In the genomic region with DNA sequence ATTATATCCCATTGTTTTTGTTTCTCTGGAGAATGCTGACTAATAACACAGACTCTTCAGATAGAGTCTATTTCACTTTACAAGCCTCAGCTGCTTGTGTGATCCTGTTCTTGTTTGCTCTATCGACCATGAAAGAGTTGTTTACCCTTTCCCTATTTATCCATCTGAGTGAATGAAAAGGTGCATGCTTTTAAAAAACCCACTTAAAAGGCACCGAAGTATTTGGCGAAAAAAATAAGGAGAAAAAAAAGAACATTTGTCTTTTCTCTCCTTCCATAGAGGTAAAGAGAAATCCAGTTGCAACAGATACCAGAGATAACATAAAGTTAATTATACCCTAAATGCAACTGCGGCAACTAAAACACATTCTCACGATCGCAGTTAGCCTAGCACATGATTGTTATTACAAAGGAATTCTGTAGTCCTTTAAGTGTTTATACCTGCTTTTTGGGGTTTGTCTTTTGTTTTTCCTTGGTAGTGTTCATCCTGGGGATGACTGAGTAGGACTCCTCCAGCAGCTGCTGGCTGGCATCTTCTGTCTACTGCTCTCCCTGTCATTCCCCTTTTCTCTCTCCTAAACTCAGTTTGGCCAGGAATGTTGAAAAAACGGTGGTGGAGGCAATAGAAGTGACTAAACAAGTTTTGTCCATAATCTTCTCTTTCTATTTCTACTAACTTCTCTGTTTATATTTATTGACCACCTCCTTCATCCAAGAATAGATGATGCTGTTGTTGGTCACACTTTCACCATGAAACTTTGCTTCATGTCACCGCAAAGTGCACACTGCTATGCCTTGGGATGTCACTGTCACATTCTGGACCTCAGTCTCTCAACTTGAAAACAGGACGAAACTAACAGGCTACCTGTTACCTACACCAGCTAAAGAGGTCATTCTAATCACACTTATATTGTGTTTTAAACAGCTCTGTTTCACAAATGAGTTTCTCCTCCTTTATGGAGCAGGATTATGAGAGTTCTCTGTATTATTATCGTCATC, we compare ENCODE assay signal across 1 cellular context.
TF ChIP-seq lines count a peak whose summit lies in the region.

No MANE protein-coding gene starts in this region.

TF ChIP-seq in HepG2, 621 proteins besides CTCF, POLR2A, EP300 and RAD21 (continued from another document and continues in another):
- TF ChIP-seq ARID5B (CRISPR knock-in tag; IDR thresholded peaks at IDR 0.05): peak; percentile 89
- peak in 1 of 2 experiments; percentile 67; a peak in 2 of 4 replicates for TF ChIP-seq ATF4 (CRISPR knock-in tag; IDR thresholded peaks at IDR 0.05)
- peak; percentile 82 for TF ChIP-seq FOXO1 (CRISPR knock-in tag; IDR thresholded peaks at IDR 0.05)
- peak in 1 of 2 experiments; percentile 48; a peak in 1 of 4 replicates for TF ChIP-seq KLF16 (CRISPR knock-in tag; IDR thresholded peaks at IDR 0.05)
- no peak for TF ChIP-seq ZNF761 (CRISPR knock-in tag; conservative IDR thresholded peaks at IDR 0.05)
- TF ChIP-seq ZUFSP (CRISPR knock-in tag; IDR thresholded peaks at IDR 0.05; ENCODE audit: borderline replicate concordance): no peak
- no peak for TF ChIP-seq SRSF9 (IDR thresholded peaks at IDR 0.05; ENCODE audit: borderline replicate concordance, insufficient read depth, low read depth, low read length, poor library complexity, severe bottlenecking)
- no peak for TF ChIP-seq TCF12 (IDR thresholded peaks at IDR 0.05)
- no peak for TF ChIP-seq TCF12 (CRISPR knock-in tag; IDR thresholded peaks at IDR 0.05)
- peak; percentile 94 for TF ChIP-seq CBFB (CRISPR knock-in tag; IDR thresholded peaks at IDR 0.05)
- TF ChIP-seq RBAK (CRISPR knock-in tag; IDR thresholded peaks at IDR 0.05): no peak
- 0 out of 2 replicates have a peak, but pooled peaks have one; percentile 5 for TF ChIP-seq ZNF205 (CRISPR knock-in tag; IDR thresholded peaks at IDR 0.05)
- TF ChIP-seq, protein P1, sequence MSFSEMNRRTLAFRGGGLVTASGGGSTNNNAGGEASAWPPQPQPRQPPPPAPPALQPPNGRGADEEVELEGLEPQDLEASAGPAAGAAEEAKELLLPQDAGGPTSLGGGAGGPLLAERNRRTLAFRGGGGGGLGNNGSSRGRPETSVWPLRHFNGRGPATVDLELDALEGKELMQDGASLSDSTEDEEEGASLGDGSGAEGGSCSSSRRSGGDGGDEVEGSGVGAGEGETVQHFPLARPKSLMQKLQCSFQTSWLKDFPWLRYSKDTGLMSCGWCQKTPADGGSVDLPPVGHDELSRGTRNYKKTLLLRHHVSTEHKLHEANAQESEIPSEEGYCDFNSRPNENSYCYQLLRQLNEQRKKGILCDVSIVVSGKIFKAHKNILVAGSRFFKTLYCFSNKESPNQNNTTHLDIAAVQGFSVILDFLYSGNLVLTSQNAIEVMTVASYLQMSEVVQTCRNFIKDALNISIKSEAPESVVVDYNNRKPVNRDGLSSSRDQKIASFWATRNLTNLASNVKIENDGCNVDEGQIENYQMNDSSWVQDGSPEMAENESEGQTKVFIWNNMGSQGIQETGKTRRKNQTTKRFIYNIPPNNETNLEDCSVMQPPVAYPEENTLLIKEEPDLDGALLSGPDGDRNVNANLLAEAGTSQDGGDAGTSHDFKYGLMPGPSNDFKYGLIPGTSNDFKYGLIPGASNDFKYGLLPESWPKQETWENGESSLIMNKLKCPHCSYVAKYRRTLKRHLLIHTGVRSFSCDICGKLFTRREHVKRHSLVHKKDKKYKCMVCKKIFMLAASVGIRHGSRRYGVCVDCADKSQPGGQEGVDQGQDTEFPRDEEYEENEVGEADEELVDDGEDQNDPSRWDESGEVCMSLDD (CRISPR knock-in tag; IDR thresholded peaks at IDR 0.05; ENCODE audit: borderline replicate concordance): no peak
- TF ChIP-seq TCF7 (IDR thresholded peaks at IDR 0.05; ENCODE audit: low read depth): peak; percentile 97
- no peak for TF ChIP-seq ELF1 (CRISPR knock-in tag; IDR thresholded peaks at IDR 0.05)
- TF ChIP-seq HDAC2 (CRISPR knock-in tag; IDR thresholded peaks at IDR 0.05): no peak
- TF ChIP-seq HHEX (CRISPR knock-in tag; IDR thresholded peaks at IDR 0.05): peak; percentile 80
- peak; percentile 76; the same call in 1 of the 2 replicates for TF ChIP-seq MBD4 (IDR thresholded peaks at IDR 0.05; ENCODE audit: borderline replicate concordance, low read length)
- no peak for TF ChIP-seq MAFG (CRISPR knock-in tag; IDR thresholded peaks at IDR 0.05)
- TF ChIP-seq, protein P2, sequence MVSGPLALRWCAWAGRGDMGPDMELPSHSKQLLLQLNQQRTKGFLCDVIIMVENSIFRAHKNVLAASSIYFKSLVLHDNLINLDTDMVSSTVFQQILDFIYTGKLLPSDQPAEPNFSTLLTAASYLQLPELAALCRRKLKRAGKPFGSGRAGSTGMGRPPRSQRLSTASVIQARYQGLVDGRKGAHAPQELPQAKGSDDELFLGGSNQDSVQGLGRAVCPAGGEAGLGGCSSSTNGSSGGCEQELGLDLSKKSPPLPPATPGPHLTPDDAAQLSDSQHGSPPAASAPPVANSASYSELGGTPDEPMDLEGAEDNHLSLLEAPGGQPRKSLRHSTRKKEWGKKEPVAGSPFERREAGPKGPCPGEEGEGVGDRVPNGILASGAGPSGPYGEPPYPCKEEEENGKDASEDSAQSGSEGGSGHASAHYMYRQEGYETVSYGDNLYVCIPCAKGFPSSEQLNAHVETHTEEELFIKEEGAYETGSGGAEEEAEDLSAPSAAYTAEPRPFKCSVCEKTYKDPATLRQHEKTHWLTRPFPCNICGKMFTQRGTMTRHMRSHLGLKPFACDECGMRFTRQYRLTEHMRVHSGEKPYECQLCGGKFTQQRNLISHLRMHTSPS (CRISPR knock-in tag; IDR thresholded peaks at IDR 0.05; ENCODE audit: low read depth): no peak
- no peak for TF ChIP-seq TBP (CRISPR knock-in tag; IDR thresholded peaks at IDR 0.05)
- TF ChIP-seq ZNF430 (CRISPR knock-in tag; IDR thresholded peaks at IDR 0.05): no peak
- TF ChIP-seq KMT2A (CRISPR knock-in tag; IDR thresholded peaks at IDR 0.05): no peak
- TF ChIP-seq RARA (CRISPR knock-in tag; IDR thresholded peaks at IDR 0.05): peak; percentile 49; the same call in 1 of the 2 replicates
- no peak for TF ChIP-seq TEAD3 (CRISPR knock-in tag; optimal IDR thresholded peaks at IDR 0.05; ENCODE audit: borderline replicate concordance)
- no peak for TF ChIP-seq ZNF468 (CRISPR knock-in tag; IDR thresholded peaks at IDR 0.05)
- TF ChIP-seq, protein P3, sequence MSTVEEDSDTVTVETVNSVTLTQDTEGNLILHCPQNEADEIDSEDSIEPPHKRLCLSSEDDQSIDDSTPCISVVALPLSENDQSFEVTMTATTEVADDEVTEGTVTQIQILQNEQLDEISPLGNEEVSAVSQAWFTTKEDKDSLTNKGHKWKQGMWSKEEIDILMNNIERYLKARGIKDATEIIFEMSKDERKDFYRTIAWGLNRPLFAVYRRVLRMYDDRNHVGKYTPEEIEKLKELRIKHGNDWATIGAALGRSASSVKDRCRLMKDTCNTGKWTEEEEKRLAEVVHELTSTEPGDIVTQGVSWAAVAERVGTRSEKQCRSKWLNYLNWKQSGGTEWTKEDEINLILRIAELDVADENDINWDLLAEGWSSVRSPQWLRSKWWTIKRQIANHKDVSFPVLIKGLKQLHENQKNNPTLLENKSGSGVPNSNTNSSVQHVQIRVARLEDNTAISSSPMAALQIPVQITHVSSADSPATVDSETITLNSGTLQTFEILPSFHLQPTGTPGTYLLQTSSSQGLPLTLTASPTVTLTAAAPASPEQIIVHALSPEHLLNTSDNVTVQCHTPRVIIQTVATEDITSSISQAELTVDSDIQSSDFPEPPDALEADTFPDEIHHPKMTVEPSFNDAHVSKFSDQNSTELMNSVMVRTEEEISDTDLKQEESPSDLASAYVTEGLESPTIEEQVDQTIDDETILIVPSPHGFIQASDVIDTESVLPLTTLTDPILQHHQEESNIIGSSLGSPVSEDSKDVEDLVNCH (CRISPR knock-in tag; IDR thresholded peaks at IDR 0.05): no peak
- no peak for TF ChIP-seq PHF8 (CRISPR knock-in tag; IDR thresholded peaks at IDR 0.05)
- no peak for TF ChIP-seq PCBP1 (IDR thresholded peaks at IDR 0.05; ENCODE audit: borderline replicate concordance, low read depth, low read length)
- TF ChIP-seq, protein P4, sequence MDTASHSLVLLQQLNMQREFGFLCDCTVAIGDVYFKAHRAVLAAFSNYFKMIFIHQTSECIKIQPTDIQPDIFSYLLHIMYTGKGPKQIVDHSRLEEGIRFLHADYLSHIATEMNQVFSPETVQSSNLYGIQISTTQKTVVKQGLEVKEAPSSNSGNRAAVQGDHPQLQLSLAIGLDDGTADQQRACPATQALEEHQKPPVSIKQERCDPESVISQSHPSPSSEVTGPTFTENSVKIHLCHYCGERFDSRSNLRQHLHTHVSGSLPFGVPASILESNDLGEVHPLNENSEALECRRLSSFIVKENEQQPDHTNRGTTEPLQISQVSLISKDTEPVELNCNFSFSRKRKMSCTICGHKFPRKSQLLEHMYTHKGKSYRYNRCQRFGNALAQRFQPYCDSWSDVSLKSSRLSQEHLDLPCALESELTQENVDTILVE (CRISPR knock-in tag; IDR thresholded peaks at IDR 0.05): no peak
- TF ChIP-seq CHD4 (IDR thresholded peaks at IDR 0.05; ENCODE audit: borderline replicate concordance, low read length): no peak
- TF ChIP-seq MED8 (CRISPR knock-in tag; IDR thresholded peaks at IDR 0.05; ENCODE audit: insufficient replicate concordance): no peak
- TF ChIP-seq NR2F2 (IDR thresholded peaks at IDR 0.05; ENCODE audit: borderline replicate concordance, low read depth): peak; percentile 80; the same call in 1 of the 2 replicates
- TF ChIP-seq RFX1 (IDR thresholded peaks at IDR 0.05): no peak
- TF ChIP-seq ETV6 (CRISPR knock-in tag; conservative IDR thresholded peaks at IDR 0.05): no peak
- 0 out of 2 replicates have a peak, but pooled peaks have one; percentile 36 for TF ChIP-seq DNMT3B (CRISPR knock-in tag; conservative IDR thresholded peaks at IDR 0.05)
- TF ChIP-seq GFI1 (CRISPR knock-in tag; IDR thresholded peaks at IDR 0.05; ENCODE audit: borderline replicate concordance): no peak
- TF ChIP-seq JUND (CRISPR knock-in tag; IDR thresholded peaks at IDR 0.05): no peak
- no peak for TF ChIP-seq ZNF431 (CRISPR knock-in tag; IDR thresholded peaks at IDR 0.05; ENCODE audit: borderline replicate concordance, low read depth)
- no peak; the same call in 1 of the 2 replicates for TF ChIP-seq ELF3 (CRISPR knock-in tag; IDR thresholded peaks at IDR 0.05)
- peak; percentile 85 for TF ChIP-seq ONECUT2 (CRISPR knock-in tag; IDR thresholded peaks at IDR 0.05)
- TF ChIP-seq ZNF644 (CRISPR knock-in tag; IDR thresholded peaks at IDR 0.05; ENCODE audit: low read depth): no peak
- TF ChIP-seq ZSCAN25 (CRISPR knock-in tag; IDR thresholded peaks at IDR 0.05): no peak
- no peak for TF ChIP-seq ZNF724P (CRISPR knock-in tag; IDR thresholded peaks at IDR 0.05; ENCODE audit: borderline replicate concordance)
- TF ChIP-seq SP1 (IDR thresholded peaks at IDR 0.05): no peak
- TF ChIP-seq SP1 (CRISPR knock-in tag; IDR thresholded peaks at IDR 0.05): no peak
- peak; percentile 52 for TF ChIP-seq RXRB (CRISPR knock-in tag; IDR thresholded peaks at IDR 0.05; ENCODE audit: borderline replicate concordance)
- no peak for TF ChIP-seq NONO (IDR thresholded peaks at IDR 0.05)
- no peak for TF ChIP-seq NONO (CRISPR knock-in tag; conservative IDR thresholded peaks at IDR 0.05)
- no peak for TF ChIP-seq BORCS8-MEF2B (CRISPR knock-in tag; IDR thresholded peaks at IDR 0.05)
- TF ChIP-seq, protein P5, sequence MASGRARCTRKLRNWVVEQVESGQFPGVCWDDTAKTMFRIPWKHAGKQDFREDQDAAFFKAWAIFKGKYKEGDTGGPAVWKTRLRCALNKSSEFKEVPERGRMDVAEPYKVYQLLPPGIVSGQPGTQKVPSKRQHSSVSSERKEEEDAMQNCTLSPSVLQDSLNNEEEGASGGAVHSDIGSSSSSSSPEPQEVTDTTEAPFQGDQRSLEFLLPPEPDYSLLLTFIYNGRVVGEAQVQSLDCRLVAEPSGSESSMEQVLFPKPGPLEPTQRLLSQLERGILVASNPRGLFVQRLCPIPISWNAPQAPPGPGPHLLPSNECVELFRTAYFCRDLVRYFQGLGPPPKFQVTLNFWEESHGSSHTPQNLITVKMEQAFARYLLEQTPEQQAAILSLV (CRISPR knock-in tag; IDR thresholded peaks at IDR 0.05; ENCODE audit: borderline replicate concordance): no peak
- no peak for TF ChIP-seq ZNF460 (CRISPR knock-in tag; IDR thresholded peaks at IDR 0.05; ENCODE audit: borderline replicate concordance)
